In genomic region chr22:49956418-49956770, GRCh38 we compare ENCODE assay signal across 31 cellular contexts. TPM values are rescaled to one million over a fixed set of nuclear protein-coding genes. Genes with fewer than 3 reads are reported as not detected.
DNase-seq lines count a peak whose midpoint lies in the region; ATAC-seq and TF ChIP-seq lines count a peak whose summit lies in the region.
"Had no signal": no experiment of that assay in that cellular context is flagged by ENCODE, and none has a peak within 500 bp of the region (broad histone marks: within the 10 kb centered on the region; RNA-seq: fewer than 3 reads in every experiment).

No MANE protein-coding gene starts in this region.

- TF ChIP-seq EP300 in sigmoid colon (IDR thresholded peaks at IDR 0.05) = no peak

- H3K9ac ChIP-seq in liver (ENCODE audit: low read depth in 1 of 2, low read length in 2 of 2) = peak overlapping the region in 1 of 2 donors; percentile 16

- H3K9me3 ChIP-seq in body of pancreas (no peaks in the 10 kb centered on the region), liver (ENCODE audit: control insufficient read depth in 4 of 4, low read length in 3 of 4) (no peaks in the 10 kb centered on the region), sigmoid colon (no peaks in the 10 kb centered on the region), Peyer's patch (peaks cover 0 to 3% (median 0%) of the 10 kb centered on the region in 4 donors)
- H3K9me3 ChIP-seq: BE2C, Caco-2, esophagus squamous epithelium, gastroesophageal sphincter, transverse colon had no signal

- TF ChIP-seq CTCF in 22Rv1 (IDR thresholded peaks at IDR 0.05) (no peak), body of pancreas (IDR thresholded peaks at IDR 0.05) (no peak), liver (IDR thresholded peaks at IDR 0.05; ENCODE audit: low read depth, low read length, missing input control) (no peak), sigmoid colon (IDR thresholded peaks at IDR 0.05) (no peak), Peyer's patch (IDR thresholded peaks at IDR 0.05) (no peak)

- no peak for TF ChIP-seq POLR2A in body of pancreas (IDR thresholded peaks at IDR 0.05)
- TF ChIP-seq POLR2A in sigmoid colon (IDR thresholded peaks at IDR 0.05) = no peak
- TF ChIP-seq POLR2A in Peyer's patch (IDR thresholded peaks at IDR 0.05) = no peak

- TF ChIP-seq RAD21 in liver (IDR thresholded peaks at IDR 0.05) = no peak

- peak in 2 of 4 donors; percentile 3 to 18 for DNase-seq in body of pancreas
- DNase-seq in sigmoid colon = peak; percentile 61
- DNase-seq in NCI-H2227 treated with DMSO at 0.1 percent for 48 hours (lab: John Stamatoyannopoulos, UW) = no peak
- DNase-seq in T1000 (lab: John Stamatoyannopoulos, UW) = no peak
- DNase-seq in Peyer's patch = no peak
- DNase-seq: activated CD4-positive, alpha-beta T cell treated with anti-CD3 and anti-CD28 coated beads, Interleukin-2, amount 50 U/mL, for 1 hour; activated CD8-positive, alpha-beta memory T cell treated with anti-CD3 and anti-CD28 coated beads, Interleukin-2, amount 50 U/mL, for 48 hours; activated naive CD8-positive, alpha-beta T cell treated with anti-CD3 and anti-CD28 coated beads for 36 hours; Caco-2; DMS79 treated with DMSO at 0.1 percent for 48 hours; effector memory CD8-positive, alpha-beta T cell; esophagus squamous epithelium; hypothalamus; mesendoderm; stimulated activated naive CD4-positive, alpha-beta T cell treated with Interleukin-2 at 50 U/mL for 16 hours had no signal

- no peak for ATAC-seq in body of pancreas
- no peak for ATAC-seq in HG02759 (IDR thresholded peaks at IDR 0.05; ENCODE audit: unreplicated experiment)
- ATAC-seq: effector memory CD8-positive, alpha-beta T cell; gastroesophageal sphincter; GM12878; naive thymus-derived CD8-positive, alpha-beta T cell; Panc1 had no signal

- H3K36me3 ChIP-seq in body of pancreas (replicated peaks in 1 of 2; ENCODE audit: insufficient read depth in 1 of 2, low read depth in 2 of 2) (no peaks in the 10 kb centered on the region), liver (ENCODE audit: control insufficient read depth in 4 of 4, insufficient read depth in 3 of 4, low read depth in 1 of 4, low read length in 3 of 4) (no peaks in the 10 kb centered on the region), sigmoid colon (no peaks in the 10 kb centered on the region), Peyer's patch (peaks cover 0 to 3% (median 0%) of the 10 kb centered on the region in 3 donors)
- H3K36me3 ChIP-seq: gastroesophageal sphincter, transverse colon had no signal

- 75 to 80% methylated on average over 1 to 13 of the region's 15 CpGs for WGBS in body of pancreas, 2 donors
- WGBS in liver = 61% methylated on average over 15 of the region's 15 CpGs
- WGBS in sigmoid colon, 2 donors = 89 to 90% methylated on average over 15 of the region's 15 CpGs

- H3K4me3 ChIP-seq in body of pancreas (no peak overlapping the region), liver (ENCODE audit: low read depth in 1 of 3, low read length in 3 of 3) (no peak overlapping the region), sigmoid colon (no peak overlapping the region), Peyer's patch (no peak overlapping the region)
- H3K4me3 ChIP-seq: esophagus squamous epithelium, gastroesophageal sphincter, GM12878, SK-N-MC, skin epidermis, transverse colon had no signal

- peaks cover 66% of the 10 kb centered on the region for H3K4me1 ChIP-seq in body of pancreas
- peaks cover 37 to 58% (median 48%) of the 10 kb centered on the region in 4 donors for H3K4me1 ChIP-seq in liver (ENCODE audit: control insufficient read depth in 4 of 4, insufficient read depth in 4 of 4, low read length in 3 of 4)
- H3K4me1 ChIP-seq in sigmoid colon = peaks cover 0 to 33% (median 27%) of the 10 kb centered on the region in 4 donors
- H3K4me1 ChIP-seq in Peyer's patch = peaks cover 6 to 32% (median 10%) of the 10 kb centered on the region in 4 donors

- no peaks in the 10 kb centered on the region for H3K27me3 ChIP-seq in body of pancreas
- no peaks in the 10 kb centered on the region for H3K27me3 ChIP-seq in liver (ENCODE audit: control insufficient read depth in 4 of 4, insufficient read depth in 4 of 4, low read length in 3 of 4)
- H3K27me3 ChIP-seq in sigmoid colon = no peaks in the 10 kb centered on the region
- H3K27me3 ChIP-seq in Peyer's patch = no peaks in the 10 kb centered on the region
- H3K27me3 ChIP-seq: BE2C, esophagus squamous epithelium, gastroesophageal sphincter, transverse colon had no signal

- H3K27ac ChIP-seq in 22Rv1 = peak overlapping the region; percentile 99
- H3K27ac ChIP-seq in body of pancreas = peak overlapping the region in 3 of 4 donors; percentile 99 to 100 (median 99)
- peak overlapping the region; percentile 4 to 67 for H3K27ac ChIP-seq in liver (ENCODE audit: low read depth in 1 of 2, low read length in 2 of 2)
- no peak overlapping the region for H3K27ac ChIP-seq in sigmoid colon
- H3K27ac ChIP-seq in Peyer's patch = no peak overlapping the region
- H3K27ac ChIP-seq: esophagus squamous epithelium, gastroesophageal sphincter, SK-N-MC, transverse colon, VCaP had no signal

- intact Hi-C loops in body of pancreas (cut with DNase I) = no loop called here
- intact Hi-C loops in sigmoid colon (cut with DNase I) = no loop called here

TF ChIP-seq in liver, 16 proteins besides CTCF, POLR2A, EP300 and RAD21:
- TF ChIP-seq HNF4A (conservative IDR thresholded peaks at IDR 0.05) (peak in 1 of 2 donors; percentile 34), RXRA (IDR thresholded peaks at IDR 0.05) (peak in 1 of 2 donors; percentile 46), YY1 (IDR thresholded peaks at IDR 0.05) (no peak), TAF1 (conservative IDR thresholded peaks at IDR 0.05) (no peak)
TF ChIP-seq in liver: peak in this region for 2.

RNA-seq across cellular contexts. Expression of gene PIM3, which starts 4.2 kb away (rescaled TPM):
- 10 to 100 TPM; 57.3 to 98.9 TPM for total RNA-seq in body of pancreas
- total RNA-seq in liver = 10 to 100 TPM; 14.5 to 33.8 TPM
- polyA plus RNA-seq in liver = 10 to 100 TPM; 22.3 to 44.0 TPM
- 10 to 100 TPM; 26.3 to 50.0 (median 41.8) TPM for total RNA-seq in sigmoid colon
- 100 to 1,000 TPM in 1 of 3 donors, 10 to 100 TPM in 2; 34.8 to 126 (median 60.1) TPM for polyA plus RNA-seq in sigmoid colon
- total RNA-seq in Peyer's patch = 100 to 1,000 TPM in 2 of 4 donors, 10 to 100 TPM in 2; 66.2 to 142 (median 105) TPM

RNA-seq across cellular contexts. Expression of gene CRELD2, which starts 38.0 kb away (rescaled TPM):
- total RNA-seq in body of pancreas (100 to 1,000 TPM in 1 of 2 donors, 10 to 100 TPM in 1; 73.9 to 201 TPM), liver (10 to 100 TPM; 17.2 to 98.1 TPM), sigmoid colon (10 to 100 TPM; 15.5 to 26.5 (median 23.1) TPM), Peyer's patch (10 to 100 TPM; 33.3 to 52.0 (median 41.1) TPM)
- polyA plus RNA-seq in liver (10 to 100 TPM; 34.2 to 80.0 TPM), sigmoid colon (10 to 100 TPM in 2 of 3 donors, 1 to 10 TPM in 1; 9.2 to 97.7 (median 11.4) TPM)

RNA-seq across cellular contexts. Expression of gene ALG12, which starts 38.2 kb away (rescaled TPM):
- total RNA-seq in body of pancreas = 10 to 100 TPM; 16.2 to 17.9 TPM
- 10 to 100 TPM; 10.4 to 20.2 TPM for total RNA-seq in liver
- polyA plus RNA-seq in liver = 10 to 100 TPM; 12.5 to 15.6 TPM
- total RNA-seq in sigmoid colon = 10 to 100 TPM; 11.4 to 23.9 (median 15.4) TPM
- polyA plus RNA-seq in sigmoid colon = 10 to 100 TPM in 1 of 3 donors, 1 to 10 TPM in 2; 1.8 to 15.9 (median 2.1) TPM
- total RNA-seq in Peyer's patch = 10 to 100 TPM; 17.3 to 25.5 (median 22.1) TPM

RNA-seq across cellular contexts. Expression of gene IL17REL, which starts 56.2 kb away (rescaled TPM):
- not detected for total RNA-seq in body of pancreas
- under 1 TPM in 1 of 2 donors, not detected in 1; under 0.01 TPM for total RNA-seq in liver
- not detected for polyA plus RNA-seq in liver
- not detected for total RNA-seq in sigmoid colon
- 1 to 10 TPM in 1 of 3 donors, not detected in 2; 1.6 TPM for polyA plus RNA-seq in sigmoid colon
- total RNA-seq in Peyer's patch = 1 to 10 TPM in 3 of 4 donors, not detected in 1; 1.1 to 2.3 (median 1.2) TPM
- total RNA-seq: A673; activated naive CD8-positive, alpha-beta T cell treated with anti-CD3 and anti-CD28 coated beads for 36 hours; activated T-helper 2 cell treated with anti-CD3 and anti-CD28 coated beads, Interferon-gamma antibody, Interleukin-2, Interleukin-4, amounts not matched to agents 10 μg/mL and 5 μg/mL and 100 μg/mL, durations not matched to agents 14 hours and 24 hours and 36 hours; Caco-2; esophagus squamous epithelium; gastroesophageal sphincter; GM12878; naive thymus-derived CD8-positive, alpha-beta T cell; NCI-H460; T-helper 2 cell treated with Interferon-gamma antibody and Interleukin-4, amounts not matched to agents 100 ng/mL and 5 ng/mL, for 36 hours had no signal
- polyA plus RNA-seq: naive thymus-derived CD8-positive, alpha-beta T cell had no signal

Comparison
In these comparisons a context has a peak if more than half of its experiments do, and no peak if none do; other contexts are left out.
1. H3K27ac ChIP-seq: peak in 22Rv1 (single experiment), body of pancreas (3 of 4) and liver (2 of 2); none in sigmoid colon (0 of 4) and Peyer's patch (0 of 4).